Comparison of ENCODE assay signal across 1 cellular context in genomic region chr21:44761747-44762208, GRCh38.
A peak's percentile ranks its signal among the peaks of the same experiment; 100 is the strongest.
TF ChIP-seq lines count a peak whose summit lies in the region.

No MANE protein-coding gene starts in this region.

TF ChIP-seq in HepG2, 621 proteins besides CTCF, POLR2A, EP300 and RAD21 (continues in another document):
- no peak for TF ChIP-seq POGZ (CRISPR knock-in tag; IDR thresholded peaks at IDR 0.05)
- no peak for TF ChIP-seq ZNF496 (CRISPR knock-in tag; IDR thresholded peaks at IDR 0.05; ENCODE audit: insufficient replicate concordance)
- no peak for TF ChIP-seq ZHX1 (CRISPR knock-in tag; IDR thresholded peaks at IDR 0.05; ENCODE audit: low read depth)
- TF ChIP-seq ARID4A (CRISPR knock-in tag; IDR thresholded peaks at IDR 0.05; ENCODE audit: borderline replicate concordance) = 0 out of 2 replicates have a peak, but pooled peaks have one; percentile 4
- TF ChIP-seq, protein P1, sequence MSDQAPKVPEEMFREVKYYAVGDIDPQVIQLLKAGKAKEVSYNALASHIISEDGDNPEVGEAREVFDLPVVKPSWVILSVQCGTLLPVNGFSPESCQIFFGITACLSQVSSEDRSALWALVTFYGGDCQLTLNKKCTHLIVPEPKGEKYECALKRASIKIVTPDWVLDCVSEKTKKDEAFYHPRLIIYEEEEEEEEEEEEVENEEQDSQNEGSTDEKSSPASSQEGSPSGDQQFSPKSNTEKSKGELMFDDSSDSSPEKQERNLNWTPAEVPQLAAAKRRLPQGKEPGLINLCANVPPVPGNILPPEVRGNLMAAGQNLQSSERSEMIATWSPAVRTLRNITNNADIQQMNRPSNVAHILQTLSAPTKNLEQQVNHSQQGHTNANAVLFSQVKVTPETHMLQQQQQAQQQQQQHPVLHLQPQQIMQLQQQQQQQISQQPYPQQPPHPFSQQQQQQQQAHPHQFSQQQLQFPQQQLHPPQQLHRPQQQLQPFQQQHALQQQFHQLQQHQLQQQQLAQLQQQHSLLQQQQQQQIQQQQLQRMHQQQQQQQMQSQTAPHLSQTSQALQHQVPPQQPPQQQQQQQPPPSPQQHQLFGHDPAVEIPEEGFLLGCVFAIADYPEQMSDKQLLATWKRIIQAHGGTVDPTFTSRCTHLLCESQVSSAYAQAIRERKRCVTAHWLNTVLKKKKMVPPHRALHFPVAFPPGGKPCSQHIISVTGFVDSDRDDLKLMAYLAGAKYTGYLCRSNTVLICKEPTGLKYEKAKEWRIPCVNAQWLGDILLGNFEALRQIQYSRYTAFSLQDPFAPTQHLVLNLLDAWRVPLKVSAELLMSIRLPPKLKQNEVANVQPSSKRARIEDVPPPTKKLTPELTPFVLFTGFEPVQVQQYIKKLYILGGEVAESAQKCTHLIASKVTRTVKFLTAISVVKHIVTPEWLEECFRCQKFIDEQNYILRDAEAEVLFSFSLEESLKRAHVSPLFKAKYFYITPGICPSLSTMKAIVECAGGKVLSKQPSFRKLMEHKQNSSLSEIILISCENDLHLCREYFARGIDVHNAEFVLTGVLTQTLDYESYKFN (CRISPR knock-in tag; conservative IDR thresholded peaks at IDR 0.05) = no peak
- no peak for TF ChIP-seq KLF12 (CRISPR knock-in tag; IDR thresholded peaks at IDR 0.05; ENCODE audit: borderline replicate concordance)
- 0 out of 2 replicates have a peak, but pooled peaks have one; percentile 0 for TF ChIP-seq GABPB1 (CRISPR knock-in tag; IDR thresholded peaks at IDR 0.05)
- TF ChIP-seq, protein P2, sequence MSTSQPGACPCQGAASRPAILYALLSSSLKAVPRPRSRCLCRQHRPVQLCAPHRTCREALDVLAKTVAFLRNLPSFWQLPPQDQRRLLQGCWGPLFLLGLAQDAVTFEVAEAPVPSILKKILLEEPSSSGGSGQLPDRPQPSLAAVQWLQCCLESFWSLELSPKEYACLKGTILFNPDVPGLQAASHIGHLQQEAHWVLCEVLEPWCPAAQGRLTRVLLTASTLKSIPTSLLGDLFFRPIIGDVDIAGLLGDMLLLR (CRISPR knock-in tag; IDR thresholded peaks at IDR 0.05) = no peak
- TF ChIP-seq ZNF7 (CRISPR knock-in tag; IDR thresholded peaks at IDR 0.05) = no peak
- TF ChIP-seq, protein P3, sequence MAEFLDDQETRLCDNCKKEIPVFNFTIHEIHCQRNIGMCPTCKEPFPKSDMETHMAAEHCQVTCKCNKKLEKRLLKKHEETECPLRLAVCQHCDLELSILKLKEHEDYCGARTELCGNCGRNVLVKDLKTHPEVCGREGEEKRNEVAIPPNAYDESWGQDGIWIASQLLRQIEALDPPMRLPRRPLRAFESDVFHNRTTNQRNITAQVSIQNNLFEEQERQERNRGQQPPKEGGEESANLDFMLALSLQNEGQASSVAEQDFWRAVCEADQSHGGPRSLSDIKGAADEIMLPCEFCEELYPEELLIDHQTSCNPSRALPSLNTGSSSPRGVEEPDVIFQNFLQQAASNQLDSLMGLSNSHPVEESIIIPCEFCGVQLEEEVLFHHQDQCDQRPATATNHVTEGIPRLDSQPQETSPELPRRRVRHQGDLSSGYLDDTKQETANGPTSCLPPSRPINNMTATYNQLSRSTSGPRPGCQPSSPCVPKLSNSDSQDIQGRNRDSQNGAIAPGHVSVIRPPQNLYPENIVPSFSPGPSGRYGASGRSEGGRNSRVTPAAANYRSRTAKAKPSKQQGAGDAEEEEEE (CRISPR knock-in tag; IDR thresholded peaks at IDR 0.05; ENCODE audit: borderline replicate concordance) = no peak
- TF ChIP-seq, protein P4, sequence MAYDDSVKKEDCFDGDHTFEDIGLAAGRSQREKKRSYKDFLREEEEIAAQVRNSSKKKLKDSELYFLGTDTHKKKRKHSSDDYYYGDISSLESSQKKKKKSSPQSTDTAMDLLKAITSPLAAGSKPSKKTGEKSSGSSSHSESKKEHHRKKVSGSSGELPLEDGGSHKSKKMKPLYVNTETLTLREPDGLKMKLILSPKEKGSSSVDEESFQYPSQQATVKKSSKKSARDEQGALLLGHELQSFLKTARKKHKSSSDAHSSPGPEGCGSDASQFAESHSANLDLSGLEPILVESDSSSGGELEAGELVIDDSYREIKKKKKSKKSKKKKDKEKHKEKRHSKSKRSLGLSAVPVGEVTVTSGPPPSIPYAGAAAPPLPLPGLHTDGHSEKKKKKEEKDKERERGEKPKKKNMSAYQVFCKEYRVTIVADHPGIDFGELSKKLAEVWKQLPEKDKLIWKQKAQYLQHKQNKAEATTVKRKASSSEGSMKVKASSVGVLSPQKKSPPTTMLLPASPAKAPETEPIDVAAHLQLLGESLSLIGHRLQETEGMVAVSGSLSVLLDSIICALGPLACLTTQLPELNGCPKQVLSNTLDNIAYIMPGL (CRISPR knock-in tag; IDR thresholded peaks at IDR 0.05; ENCODE audit: borderline replicate concordance in 1 of 2, low read depth in 1 of 2) = 0 out of 4 replicates have a peak, but pooled peaks of 1 of the 2 experiments have one; percentile 24
- no peak for TF ChIP-seq SMC3 (IDR thresholded peaks at IDR 0.05; ENCODE audit: low read length)
- peak; percentile 39; the same call in 1 of the 2 replicates for TF ChIP-seq ZNF687 (CRISPR knock-in tag; IDR thresholded peaks at IDR 0.05)
- TF ChIP-seq PRPF4 (IDR thresholded peaks at IDR 0.05; ENCODE audit: low read depth, low read length, poor library complexity, severe bottlenecking) = no peak
- TF ChIP-seq NR2F6 (IDR thresholded peaks at IDR 0.05) = no peak
- no peak for TF ChIP-seq NR2F6 (CRISPR knock-in tag; IDR thresholded peaks at IDR 0.05)
- TF ChIP-seq AKNA (CRISPR knock-in tag; IDR thresholded peaks at IDR 0.05; ENCODE audit: borderline replicate concordance) = no peak
- TF ChIP-seq ZNF256 (CRISPR knock-in tag; conservative IDR thresholded peaks at IDR 0.05) = no peak
- TF ChIP-seq, protein P5, sequence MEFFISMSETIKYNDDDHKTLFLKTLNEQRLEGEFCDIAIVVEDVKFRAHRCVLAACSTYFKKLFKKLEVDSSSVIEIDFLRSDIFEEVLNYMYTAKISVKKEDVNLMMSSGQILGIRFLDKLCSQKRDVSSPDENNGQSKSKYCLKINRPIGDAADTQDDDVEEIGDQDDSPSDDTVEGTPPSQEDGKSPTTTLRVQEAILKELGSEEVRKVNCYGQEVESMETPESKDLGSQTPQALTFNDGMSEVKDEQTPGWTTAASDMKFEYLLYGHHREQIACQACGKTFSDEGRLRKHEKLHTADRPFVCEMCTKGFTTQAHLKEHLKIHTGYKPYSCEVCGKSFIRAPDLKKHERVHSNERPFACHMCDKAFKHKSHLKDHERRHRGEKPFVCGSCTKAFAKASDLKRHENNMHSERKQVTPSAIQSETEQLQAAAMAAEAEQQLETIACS (CRISPR knock-in tag; IDR thresholded peaks at IDR 0.05) = no peak
- TF ChIP-seq, protein P6, sequence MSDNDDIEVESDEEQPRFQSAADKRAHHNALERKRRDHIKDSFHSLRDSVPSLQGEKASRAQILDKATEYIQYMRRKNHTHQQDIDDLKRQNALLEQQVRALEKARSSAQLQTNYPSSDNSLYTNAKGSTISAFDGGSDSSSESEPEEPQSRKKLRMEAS (IDR thresholded peaks at IDR 0.05) = 0 out of 2 replicates have a peak, but pooled peaks have one; percentile 31
- peak; percentile 22 for TF ChIP-seq HNRNPLL (IDR thresholded peaks at IDR 0.05; ENCODE audit: low read depth, low read length, poor library complexity, severe bottlenecking)
- no peak for TF ChIP-seq ISX (CRISPR knock-in tag; conservative IDR thresholded peaks at IDR 0.05)
